21 cellular contexts compared by ENCODE assay signal in genomic region chr5:165538065-165538464, GRCh38.
DNase-seq lines count a peak whose midpoint lies in the region; FAIRE-seq and TF ChIP-seq lines count a peak whose summit lies in the region.
"Had no signal": no experiment of that assay in that cellular context is flagged by ENCODE, and none has a peak within 500 bp of the region (broad histone marks: within the 10 kb centered on the region; RNA-seq: fewer than 3 reads in every experiment).

No MANE protein-coding gene starts in this region.

- TF ChIP-seq CTCF in AG04450 (IDR thresholded peaks at IDR 0.05; ENCODE audit: low read depth, low read length) (no peak), astrocyte (IDR thresholded peaks at IDR 0.05; ENCODE audit: insufficient read depth, low read depth, low read length) (no peak), A673 (conservative IDR thresholded peaks at IDR 0.05; ENCODE audit: low read depth, low read length) (no peak)

- no peaks in the 10 kb centered on the region for H3K27me3 Mint-ChIP-seq in astrocyte (ENCODE audit: low read depth, unreplicated experiment)
- H3K27me3 Mint-ChIP-seq in activated naive CD4-positive, alpha-beta T cell treated with anti-CD3 and anti-CD28 coated beads for 36 hours (ENCODE audit: low read depth) = no peaks in the 10 kb centered on the region
- H3K27me3 Mint-ChIP-seq: CD4-positive, alpha-beta T cell had no signal

- H3K4me2 ChIP-seq in astrocyte (ENCODE audit: low read length) = peak overlapping the region; percentile 44

- no peaks in the 10 kb centered on the region for H3K9me3 ChIP-seq in AG04450 (ENCODE audit: control insufficient read depth, insufficient read depth, low read length)
- no peaks in the 10 kb centered on the region for H3K9me3 ChIP-seq in astrocyte (ENCODE audit: insufficient read depth, low read depth, low read length)
- no peaks in the 10 kb centered on the region for H3K9me3 ChIP-seq in A673 (ENCODE audit: low read depth, low read length, poor library complexity, severe bottlenecking)
- H3K9me3 ChIP-seq: Caco-2, HAP-1 had no signal

- H3K36me3 ChIP-seq in astrocyte (ENCODE audit: insufficient read depth, low read length) (no peaks in the 10 kb centered on the region), A673 (ENCODE audit: insufficient read depth, low read length, poor library complexity, severe bottlenecking) (no peaks in the 10 kb centered on the region)
- H3K36me3 ChIP-seq: HAP-1 had no signal

- H3K27ac Mint-ChIP-seq in astrocyte (ENCODE audit: unreplicated experiment) = no peak overlapping the region
- no peak overlapping the region for H3K27ac Mint-ChIP-seq in activated naive CD4-positive, alpha-beta T cell treated with anti-CD3 and anti-CD28 coated beads for 36 hours
- H3K27ac Mint-ChIP-seq: CD4-positive, alpha-beta T cell had no signal

- FAIRE-seq in astrocyte (lab: Jason Lieb, UNC) = no peak
- FAIRE-seq: GM12892, GM18507 had no signal

- no peaks in the 10 kb centered on the region for H3K79me2 ChIP-seq in astrocyte (ENCODE audit: insufficient read depth, low read length)

- intact Hi-C loops in A673 (cut with micrococcal nuclease; ENCODE audit: unreplicated experiment) = no loop called here
- intact Hi-C loops in activated naive CD4-positive, alpha-beta T cell treated with anti-CD3 and anti-CD28 coated beads for 36 hours (cut with micrococcal nuclease) = no loop called here

- peaks cover 2% of the 10 kb centered on the region for H3K4me1 Mint-ChIP-seq in astrocyte (ENCODE audit: low read depth, unreplicated experiment)
- H3K4me1 Mint-ChIP-seq in activated naive CD4-positive, alpha-beta T cell treated with anti-CD3 and anti-CD28 coated beads for 36 hours (ENCODE audit: low read depth) = no peaks in the 10 kb centered on the region

- H3K27ac ChIP-seq in AG04450 (ENCODE audit: low read depth, low read length) (peak overlapping the region; percentile 47), astrocyte (ENCODE audit: low read depth, low read length) (no peak overlapping the region), A673 (ENCODE audit: low read depth, low read length, poor library complexity, severe bottlenecking) (no peak overlapping the region)
- H3K27ac ChIP-seq: C4-2B, GM23248, HL-60 had no signal

- H3K4me1 ChIP-seq in astrocyte (ENCODE audit: insufficient read depth, low read length) (no peaks in the 10 kb centered on the region), A673 (ENCODE audit: insufficient read depth, low read length, poor library complexity, severe bottlenecking) (no peaks in the 10 kb centered on the region)
- H3K4me1 ChIP-seq: Caco-2, HAP-1 had no signal

- H4K20me1 ChIP-seq in astrocyte (ENCODE audit: insufficient read depth, low read length) = no peaks in the 10 kb centered on the region

- no peak overlapping the region for H3K4me3 Mint-ChIP-seq in astrocyte (ENCODE audit: unreplicated experiment)
- no peak overlapping the region for H3K4me3 Mint-ChIP-seq in activated naive CD4-positive, alpha-beta T cell treated with anti-CD3 and anti-CD28 coated beads for 36 hours
- H3K4me3 Mint-ChIP-seq: CD4-positive, alpha-beta T cell had no signal

- no peaks in the 10 kb centered on the region for H3K36me3 Mint-ChIP-seq in astrocyte (ENCODE audit: low read depth, unreplicated experiment)
- no peaks in the 10 kb centered on the region for H3K36me3 Mint-ChIP-seq in activated naive CD4-positive, alpha-beta T cell treated with anti-CD3 and anti-CD28 coated beads for 36 hours (ENCODE audit: low read depth)

- DNase-seq in AG04450 (ENCODE audit: low read depth, low spot score) (no peak), astrocyte (ENCODE audit: low read depth) (no peak), fibroblast of peridontal ligament (ENCODE audit: extremely low read depth) (peak; percentile 15), A673 (ENCODE audit: low spot score) (no peak), amygdala (lab: John Stamatoyannopoulos, UW) (no peak)
- DNase-seq in activated naive CD4-positive, alpha-beta T cell treated with anti-CD3 and anti-CD28 coated beads for 36 hours = no peak
- no peak for DNase-seq in stimulated activated naive CD4-positive, alpha-beta T cell treated with Interleukin-2 at 50 U/mL for 16 hours (lab: John Stamatoyannopoulos, UW)
- DNase-seq: 8988T; ACHN; AML-193; Caco-2; CD4-positive, alpha-beta T cell; DMS153; DMS79; GDM1; GM23248 had no signal

- no TSS peak for BruUV-seq in A673 (replicated peaks; lab: Mats Ljungman, UMichigan)

- no peaks in the 10 kb centered on the region for H3K9me3 Mint-ChIP-seq in astrocyte (ENCODE audit: unreplicated experiment)
- H3K9me3 Mint-ChIP-seq in activated naive CD4-positive, alpha-beta T cell treated with anti-CD3 and anti-CD28 coated beads for 36 hours = peaks cover 6% of the 10 kb centered on the region

- POLR2A ChIA-PET in AG04450 (lab: Yijun Ruan, JAX) = no interaction called here
- POLR2A ChIA-PET in A673 (lab: Charles Lee; ENCODE audit: low non-redundant PET) = no interaction called here

- CTCF ChIA-PET in AG04450 (lab: Charles Lee) (no interaction called here), A673 (lab: Charles Lee) (no interaction called here)
- CTCF ChIA-PET in activated naive CD4-positive, alpha-beta T cell treated with anti-CD3 and anti-CD28 coated beads for 36 hours (lab: Charles Lee) = no interaction called here

- no peak overlapping the region for H3K9ac ChIP-seq in astrocyte (ENCODE audit: low read length)
- H3K9ac ChIP-seq: GM23248 had no signal

- H3K27me3 ChIP-seq in AG04450 (ENCODE audit: control insufficient read depth, insufficient read depth, low read length) (no peaks in the 10 kb centered on the region), astrocyte (ENCODE audit: insufficient read depth, low read length) (no peaks in the 10 kb centered on the region), A673 (replicated peaks; ENCODE audit: insufficient read depth, low read depth, low read length, poor library complexity) (no peaks in the 10 kb centered on the region)

- H3K4me3 ChIP-seq in AG04450 (ENCODE audit: low read depth, low read length) = no peak overlapping the region
- no peak overlapping the region for H3K4me3 ChIP-seq in astrocyte (ENCODE audit: insufficient read depth, low read depth, low read length)
- no peak overlapping the region for H3K4me3 ChIP-seq in A673 (ENCODE audit: low read depth, low read length, poor library complexity, severe bottlenecking)
- H3K4me3 ChIP-seq: GM23248, HAP-1 had no signal

- no peak overlapping the region for H2AFZ ChIP-seq in astrocyte (ENCODE audit: low read depth, low read length)
- H2AFZ ChIP-seq: GM23248 had no signal
